In the genomic region with DNA sequence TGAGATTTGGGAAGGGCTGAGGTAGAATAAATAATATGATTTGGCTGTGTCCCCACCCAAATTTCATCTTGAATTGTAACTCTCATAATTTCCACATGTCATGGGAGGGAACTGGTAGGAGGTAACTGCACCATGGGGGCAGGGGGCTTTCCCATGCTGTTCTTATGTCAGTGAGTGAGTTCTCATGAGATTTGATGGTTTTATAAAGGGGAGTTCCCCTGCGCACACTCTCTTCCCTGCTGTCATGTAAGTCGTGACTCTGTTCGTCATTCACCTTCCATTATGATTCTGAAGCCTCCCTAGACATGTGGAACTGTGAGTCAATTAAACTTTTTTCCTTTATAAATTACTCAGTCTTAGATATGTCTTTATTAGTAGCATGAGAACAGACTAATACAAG, we compare ENCODE assay signal across 23 cellular contexts.
DNase-seq lines count a peak whose midpoint lies in the region; ATAC-seq and TF ChIP-seq lines count a peak whose summit lies in the region.
"Had no signal": no experiment of that assay in that cellular context is flagged by ENCODE, and none has a peak within 500 bp of the region (broad histone marks: within the 10 kb centered on the region; RNA-seq: fewer than 3 reads in every experiment).

No MANE protein-coding gene starts in this region.

- no peaks in the 10 kb centered on the region for H3K27me3 ChIP-seq in ascending aorta
- H3K27me3 ChIP-seq: BE2C, neutrophil, Peyer's patch, SJSA1 had no signal

- H3K4me1 ChIP-seq in ascending aorta, result no peaks in the 10 kb centered on the region
- H3K4me1 ChIP-seq: BE2C, Peyer's patch, SJSA1 had no signal

- CTCF ChIA-PET in activated CD4-positive, alpha-beta memory T cell treated with anti-CD3 and anti-CD28 coated beads for 36 hours (lab: Charles Lee), result no interaction called here
- CTCF ChIA-PET in activated CD4-positive, alpha-beta memory T cell treated with anti-CD3 and anti-CD28 coated beads, Interleukin-2, amount 10 ng/mL, durations not matched to agents 7 days and 5 days (lab: Charles Lee), result no interaction called here

- intact Hi-C loops in activated CD4-positive, alpha-beta memory T cell treated with anti-CD3 and anti-CD28 coated beads for 36 hours (cut with micrococcal nuclease), result loop anchor here (1.0 kb wide), 1 partner anchor 39 kb away; no protein-coding TSS in a partner anchor
- intact Hi-C loops in activated T-helper 2 cell treated with anti-CD3 and anti-CD28 coated beads, Interferon-gamma antibody, Interleukin-2, Interleukin-4, amounts not matched to agents 10 μg/mL and 5 μg/mL and 100 μg/mL, durations not matched to agents 14 hours and 24 hours and 36 hours (cut with micrococcal nuclease), result loop anchor here (2.0 to 5.0 kb wide), 5 partner anchors 39 to 129 kb away; a partner anchor contains a TSS
- intact Hi-C loops in ascending aorta (cut with DNase I), result no loop called here

- ATAC-seq in stimulated activated naive B cell treated with anti-CD40 and anti-IgM and Interleukin-4, amounts not matched to agents 10 μg/mL and 1 μg/mL and 100 μg/mL, for 72 hours (replicated peaks), result peak; percentile 33 to 87
- ATAC-seq in HG03095 (IDR thresholded peaks at IDR 0.05; ENCODE audit: unreplicated experiment), result no peak

- no peaks in the 10 kb centered on the region for H3K9me3 ChIP-seq in ascending aorta
- H3K9me3 ChIP-seq: BE2C, neutrophil, Peyer's patch, SJSA1 had no signal

- no peak overlapping the region for H3K4me3 Mint-ChIP-seq in activated CD4-positive, alpha-beta memory T cell treated with anti-CD3 and anti-CD28 coated beads for 36 hours
- H3K4me3 Mint-ChIP-seq in activated CD4-positive, alpha-beta memory T cell treated with anti-CD3 and anti-CD28 coated beads, Interleukin-2, amount 10 ng/mL, durations not matched to agents 7 days and 5 days, result no peak overlapping the region
- H3K4me3 Mint-ChIP-seq in activated T-helper 2 cell treated with anti-CD3 and anti-CD28 coated beads, Interferon-gamma antibody, Interleukin-2, Interleukin-4, amounts not matched to agents 10 μg/mL and 5 μg/mL and 100 μg/mL, durations not matched to agents 14 hours and 24 hours and 36 hours (ENCODE audit: low read depth), result no peak overlapping the region
- H3K4me3 Mint-ChIP-seq in stimulated activated naive B cell treated with anti-CD40 and anti-IgM and Interleukin-4, amounts not matched to agents 10 μg/mL and 1 μg/mL and 100 μg/mL, for 72 hours, result no peak overlapping the region
- H3K4me3 Mint-ChIP-seq: type B pancreatic cell had no signal

- H3K27me3 Mint-ChIP-seq in activated CD4-positive, alpha-beta memory T cell treated with anti-CD3 and anti-CD28 coated beads for 36 hours, result peaks cover 9% of the 10 kb centered on the region
- no peaks in the 10 kb centered on the region for H3K27me3 Mint-ChIP-seq in activated CD4-positive, alpha-beta memory T cell treated with anti-CD3 and anti-CD28 coated beads, Interleukin-2, amount 10 ng/mL, durations not matched to agents 7 days and 5 days
- H3K27me3 Mint-ChIP-seq in activated T-helper 2 cell treated with anti-CD3 and anti-CD28 coated beads, Interferon-gamma antibody, Interleukin-2, Interleukin-4, amounts not matched to agents 10 μg/mL and 5 μg/mL and 100 μg/mL, durations not matched to agents 14 hours and 24 hours and 36 hours (ENCODE audit: low read depth), result no peaks in the 10 kb centered on the region
- no peaks in the 10 kb centered on the region for H3K27me3 Mint-ChIP-seq in stimulated activated naive B cell treated with anti-CD40 and anti-IgM and Interleukin-4, amounts not matched to agents 10 μg/mL and 1 μg/mL and 100 μg/mL, for 72 hours
- H3K27me3 Mint-ChIP-seq: type B pancreatic cell had no signal

- peaks cover 1% of the 10 kb centered on the region for H3K36me3 Mint-ChIP-seq in activated CD4-positive, alpha-beta memory T cell treated with anti-CD3 and anti-CD28 coated beads for 36 hours
- H3K36me3 Mint-ChIP-seq in activated CD4-positive, alpha-beta memory T cell treated with anti-CD3 and anti-CD28 coated beads, Interleukin-2, amount 10 ng/mL, durations not matched to agents 7 days and 5 days (ENCODE audit: low read depth), result no peaks in the 10 kb centered on the region
- H3K36me3 Mint-ChIP-seq in activated T-helper 2 cell treated with anti-CD3 and anti-CD28 coated beads, Interferon-gamma antibody, Interleukin-2, Interleukin-4, amounts not matched to agents 10 μg/mL and 5 μg/mL and 100 μg/mL, durations not matched to agents 14 hours and 24 hours and 36 hours (ENCODE audit: low read depth), result peaks cover 11% of the 10 kb centered on the region
- H3K36me3 Mint-ChIP-seq in stimulated activated naive B cell treated with anti-CD40 and anti-IgM and Interleukin-4, amounts not matched to agents 10 μg/mL and 1 μg/mL and 100 μg/mL, for 72 hours, result peaks cover 2 to 7% of the 10 kb centered on the region in 2 donors
- H3K36me3 Mint-ChIP-seq: type B pancreatic cell had no signal

- peak; percentile 45 for DNase-seq in activated CD4-positive, alpha-beta memory T cell treated with anti-CD3 and anti-CD28 coated beads for 36 hours
- no peak for DNase-seq in activated CD4-positive, alpha-beta memory T cell treated with anti-CD3 and anti-CD28 coated beads, Interleukin-2, amount 10 ng/mL, durations not matched to agents 7 days and 5 days
- no peak for DNase-seq in activated T-helper 2 cell treated with anti-CD3 and anti-CD28 coated beads, Interferon-gamma antibody, Interleukin-2, Interleukin-4, amounts not matched to agents 10 μg/mL and 5 μg/mL and 100 μg/mL, durations not matched to agents 14 hours and 24 hours and 36 hours (ENCODE audit: low spot score)
- peak; percentile 26 to 47 for DNase-seq in stimulated activated CD4-positive, alpha-beta T cell treated with anti-CD3 and anti-CD28 coated beads, Interleukin-2, amount 100 ng/mL, for 24 hours
- DNase-seq in stimulated activated naive B cell treated with anti-CD40 and anti-IgM and Interleukin-4, amounts not matched to agents 10 μg/mL and 1 μg/mL and 100 μg/mL, for 72 hours, result peak; percentile 13
- no peak for DNase-seq in retina
- DNase-seq in ascending aorta (ENCODE audit: low spot score in 2 of 2), result no peak
- DNase-seq: activated CD8-positive, alpha-beta memory T cell treated with anti-CD3 and anti-CD28 coated beads for 24 hours; activated effector memory CD4-positive, alpha-beta T cell treated with anti-CD3 and anti-CD28 coated beads, Interleukin-2, amount 50 U/mL, for 16 hours; aorta; BE2C; central memory CD4-positive, alpha-beta T cell; dermis blood vessel endothelial cell; DMS79; KBM-7; MM.1S; NCI-H1436; NCI-H524; Peyer's patch had no signal

- no peaks in the 10 kb centered on the region for H3K36me3 ChIP-seq in ascending aorta
- H3K36me3 ChIP-seq: BE2C, neutrophil, Peyer's patch, SJSA1 had no signal

- H3K27ac ChIP-seq in ascending aorta, result no peak overlapping the region
- H3K27ac ChIP-seq: neutrophil, Peyer's patch, SJSA1 had no signal

- TF ChIP-seq CTCF in ascending aorta (IDR thresholded peaks at IDR 0.05), result no peak

- H3K4me1 Mint-ChIP-seq in activated CD4-positive, alpha-beta memory T cell treated with anti-CD3 and anti-CD28 coated beads for 36 hours (ENCODE audit: low read depth), result peaks cover 4% of the 10 kb centered on the region
- H3K4me1 Mint-ChIP-seq in activated CD4-positive, alpha-beta memory T cell treated with anti-CD3 and anti-CD28 coated beads, Interleukin-2, amount 10 ng/mL, durations not matched to agents 7 days and 5 days, result no peaks in the 10 kb centered on the region
- H3K4me1 Mint-ChIP-seq in activated T-helper 2 cell treated with anti-CD3 and anti-CD28 coated beads, Interferon-gamma antibody, Interleukin-2, Interleukin-4, amounts not matched to agents 10 μg/mL and 5 μg/mL and 100 μg/mL, durations not matched to agents 14 hours and 24 hours and 36 hours (ENCODE audit: low read depth), result peaks cover 17% of the 10 kb centered on the region
- H3K4me1 Mint-ChIP-seq in stimulated activated naive B cell treated with anti-CD40 and anti-IgM and Interleukin-4, amounts not matched to agents 10 μg/mL and 1 μg/mL and 100 μg/mL, for 72 hours, result peaks cover 0 to 2% of the 10 kb centered on the region in 2 donors

- POLR2A ChIA-PET in activated CD4-positive, alpha-beta memory T cell treated with anti-CD3 and anti-CD28 coated beads for 36 hours (lab: Charles Lee), result no interaction called here
- POLR2A ChIA-PET in activated CD4-positive, alpha-beta memory T cell treated with anti-CD3 and anti-CD28 coated beads, Interleukin-2, amount 10 ng/mL, durations not matched to agents 7 days and 5 days (lab: Charles Lee), result no interaction called here

- peaks cover 25% of the 10 kb centered on the region for H3K9me3 Mint-ChIP-seq in activated CD4-positive, alpha-beta memory T cell treated with anti-CD3 and anti-CD28 coated beads for 36 hours
- H3K9me3 Mint-ChIP-seq in activated CD4-positive, alpha-beta memory T cell treated with anti-CD3 and anti-CD28 coated beads, Interleukin-2, amount 10 ng/mL, durations not matched to agents 7 days and 5 days, result no peaks in the 10 kb centered on the region
- peaks cover 29% of the 10 kb centered on the region for H3K9me3 Mint-ChIP-seq in activated T-helper 2 cell treated with anti-CD3 and anti-CD28 coated beads, Interferon-gamma antibody, Interleukin-2, Interleukin-4, amounts not matched to agents 10 μg/mL and 5 μg/mL and 100 μg/mL, durations not matched to agents 14 hours and 24 hours and 36 hours
- H3K9me3 Mint-ChIP-seq in stimulated activated naive B cell treated with anti-CD40 and anti-IgM and Interleukin-4, amounts not matched to agents 10 μg/mL and 1 μg/mL and 100 μg/mL, for 72 hours, result peaks cover 10% of the 10 kb centered on the region in 2 donors

- no peak overlapping the region for H3K4me3 ChIP-seq in ascending aorta
- H3K4me3 ChIP-seq: Peyer's patch, SJSA1 had no signal

- no peak overlapping the region for H3K27ac Mint-ChIP-seq in activated CD4-positive, alpha-beta memory T cell treated with anti-CD3 and anti-CD28 coated beads for 36 hours
- no peak overlapping the region for H3K27ac Mint-ChIP-seq in activated CD4-positive, alpha-beta memory T cell treated with anti-CD3 and anti-CD28 coated beads, Interleukin-2, amount 10 ng/mL, durations not matched to agents 7 days and 5 days
- peak overlapping the region; percentile 73 for H3K27ac Mint-ChIP-seq in activated T-helper 2 cell treated with anti-CD3 and anti-CD28 coated beads, Interferon-gamma antibody, Interleukin-2, Interleukin-4, amounts not matched to agents 10 μg/mL and 5 μg/mL and 100 μg/mL, durations not matched to agents 14 hours and 24 hours and 36 hours
- no peak overlapping the region for H3K27ac Mint-ChIP-seq in stimulated activated naive B cell treated with anti-CD40 and anti-IgM and Interleukin-4, amounts not matched to agents 10 μg/mL and 1 μg/mL and 100 μg/mL, for 72 hours
- H3K27ac Mint-ChIP-seq: type B pancreatic cell had no signal

Comparison
In these comparisons a context has a peak if more than half of its experiments do, and no peak if none do; other contexts are left out.
1. DNase-seq: peak in activated CD4-positive, alpha-beta memory T cell treated with anti-CD3 and anti-CD28 coated beads for 36 hours (single experiment), stimulated activated CD4-positive, alpha-beta T cell treated with anti-CD3 and anti-CD28 coated beads, Interleukin-2, amount 100 ng/mL, for 24 hours (2 of 2) and stimulated activated naive B cell treated with anti-CD40 and anti-IgM and Interleukin-4, amounts not matched to agents 10 μg/mL and 1 μg/mL and 100 μg/mL, for 72 hours (single experiment); none in activated CD4-positive, alpha-beta memory T cell treated with anti-CD3 and anti-CD28 coated beads, Interleukin-2, amount 10 ng/mL, durations not matched to agents 7 days and 5 days (single experiment), activated T-helper 2 cell treated with anti-CD3 and anti-CD28 coated beads, Interferon-gamma antibody, Interleukin-2, Interleukin-4, amounts not matched to agents 10 μg/mL and 5 μg/mL and 100 μg/mL, durations not matched to agents 14 hours and 24 hours and 36 hours (single experiment), retina (single experiment) and ascending aorta (0 of 2).